In the genomic region with DNA sequence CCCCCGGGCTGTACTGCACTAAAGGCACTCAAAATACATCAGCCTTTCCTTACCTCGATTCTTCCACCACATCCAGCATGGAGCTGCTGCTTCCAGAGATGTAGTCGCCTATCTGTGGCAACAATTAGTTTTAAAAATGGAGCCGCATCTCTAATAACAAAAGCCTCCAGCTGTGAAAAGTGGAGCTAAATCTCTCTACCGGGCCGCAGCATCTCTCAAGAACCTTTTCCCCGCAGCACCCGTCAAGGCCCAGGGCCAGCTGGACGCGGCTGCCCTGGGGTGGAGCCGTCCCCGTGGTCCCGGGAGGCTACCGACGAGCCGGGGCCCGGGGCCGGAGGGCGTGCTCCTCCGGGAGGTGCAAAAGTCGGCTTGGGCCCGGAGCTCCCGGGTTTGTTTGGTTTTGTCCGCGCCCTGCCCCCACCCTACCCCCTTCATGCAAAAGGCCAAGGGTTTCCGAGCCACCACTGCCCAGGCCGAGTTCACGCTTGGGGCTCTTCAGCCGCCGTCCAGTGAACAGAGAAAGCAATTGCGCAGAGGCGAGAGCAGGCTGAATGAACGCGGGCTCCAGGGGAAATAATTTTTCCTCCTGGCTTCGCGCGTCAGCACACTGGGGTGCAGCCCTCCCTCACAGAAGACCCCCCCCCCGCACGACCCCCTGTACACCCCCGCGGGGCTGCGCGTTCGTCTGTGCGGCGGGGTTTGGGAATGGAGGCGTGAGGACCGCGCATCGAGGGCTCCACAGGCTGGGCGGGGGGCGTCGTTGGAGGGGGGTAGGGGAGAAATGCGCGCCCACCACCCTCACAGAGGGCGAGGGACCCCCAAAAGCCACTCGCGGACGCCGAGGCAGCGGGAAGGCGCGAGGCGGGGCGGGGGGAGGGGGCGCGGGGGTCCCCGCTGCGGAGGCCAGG, we compare ENCODE assay signal across 9 cellular contexts. TPM values are rescaled to one million over a fixed set of nuclear protein-coding genes. Genes with fewer than 3 reads are reported as not detected.
DNase-seq lines count a peak whose midpoint lies in the region; ATAC-seq and TF ChIP-seq lines count a peak whose summit lies in the region.
"Had no signal": no experiment of that assay in that cellular context is flagged by ENCODE, and none has a peak within 500 bp of the region (broad histone marks: within the 10 kb centered on the region; RNA-seq: fewer than 3 reads in every experiment).

No MANE protein-coding gene starts in this region.

- peaks cover 60% of the 10 kb centered on the region for H3K27me3 Mint-ChIP-seq in activated naive CD8-positive, alpha-beta T cell treated with anti-CD3 and anti-CD28 coated beads, Interleukin-2, amount 10 ng/mL, durations not matched to agents 7 days and 5 days
- peaks cover 51% of the 10 kb centered on the region for H3K27me3 Mint-ChIP-seq in activated naive CD8-positive, alpha-beta T cell treated with anti-CD3 and anti-CD28 coated beads, Interleukin-2, amount 50 U/mL, for 24 hours
- H3K27me3 Mint-ChIP-seq in memory B cell, result peaks cover 16% of the 10 kb centered on the region
- peaks cover 53% of the 10 kb centered on the region for H3K27me3 Mint-ChIP-seq in activated T-helper 17 cell treated with anti-CD3 and anti-CD28 coated beads, Interleukin-2, amount 50 U/mL, for 72 hours

- DNase-seq in activated naive CD8-positive, alpha-beta T cell treated with anti-CD3 and anti-CD28 coated beads, Interleukin-2, amount 10 ng/mL, durations not matched to agents 7 days and 5 days, result no peak
- DNase-seq in activated naive CD8-positive, alpha-beta T cell treated with anti-CD3 and anti-CD28 coated beads, Interleukin-2, amount 50 U/mL, for 24 hours, result no peak
- DNase-seq in coronary artery (ENCODE audit: low spot score), result no peak
- DNase-seq in memory B cell (ENCODE audit: low spot score in 2 of 2), result no peak
- no peak for DNase-seq in vagina (ENCODE audit: extremely low spot score in 2 of 2)
- DNase-seq in activated naive CD4-positive, alpha-beta T cell treated with anti-CD3 and anti-CD28 coated beads, Interleukin-2, amount 50 U/mL, for 72 hours (ENCODE audit: low spot score in 2 of 2), result no peak
- DNase-seq: NCI-H524 treated with DMSO at 0.1 percent for 48 hours had no signal

- H3K27ac ChIP-seq in coronary artery (peak overlapping the region; percentile 27 to 67), vagina (peak overlapping the region; percentile 82)

- ATAC-seq in activated naive CD8-positive, alpha-beta T cell treated with anti-CD3 and anti-CD28 coated beads, Interleukin-2, amount 10 ng/mL, durations not matched to agents 7 days and 5 days (ENCODE audit: low read depth), result no peak
- no peak for ATAC-seq in activated naive CD8-positive, alpha-beta T cell treated with anti-CD3 and anti-CD28 coated beads, Interleukin-2, amount 50 U/mL, for 24 hours
- ATAC-seq in memory B cell (ENCODE audit: low read depth), result no peak
- no peak for ATAC-seq in activated T-helper 17 cell treated with anti-CD3 and anti-CD28 coated beads, Interleukin-2, amount 50 U/mL, for 72 hours (replicated peaks)
- no peak for ATAC-seq in activated naive CD4-positive, alpha-beta T cell treated with anti-CD3 and anti-CD28 coated beads, Interleukin-2, amount 50 U/mL, for 72 hours
- no peak for ATAC-seq in GM21737 (IDR thresholded peaks at IDR 0.05; ENCODE audit: unreplicated experiment)

- peak overlapping the region; percentile 88 for H3K4me3 ChIP-seq in coronary artery
- peak overlapping the region; percentile 51 to 57 for H3K4me3 ChIP-seq in vagina

- peaks cover 16% of the 10 kb centered on the region for H3K4me1 ChIP-seq in vagina

- H3K4me3 Mint-ChIP-seq in activated naive CD8-positive, alpha-beta T cell treated with anti-CD3 and anti-CD28 coated beads, Interleukin-2, amount 10 ng/mL, durations not matched to agents 7 days and 5 days, result peak overlapping the region; percentile 16
- H3K4me3 Mint-ChIP-seq in activated naive CD8-positive, alpha-beta T cell treated with anti-CD3 and anti-CD28 coated beads, Interleukin-2, amount 50 U/mL, for 24 hours, result no peak overlapping the region
- peak overlapping the region; percentile 46 for H3K4me3 Mint-ChIP-seq in memory B cell
- no peak overlapping the region for H3K4me3 Mint-ChIP-seq in activated T-helper 17 cell treated with anti-CD3 and anti-CD28 coated beads, Interleukin-2, amount 50 U/mL, for 72 hours

- intact Hi-C loops in vagina (cut with DNase I), result no loop called here

- no peaks in the 10 kb centered on the region for H3K27me3 ChIP-seq in vagina

- no peaks in the 10 kb centered on the region for H3K9me3 ChIP-seq in vagina

- POLR2A ChIA-PET in activated naive CD8-positive, alpha-beta T cell treated with anti-CD3 and anti-CD28 coated beads, Interleukin-2, amount 10 ng/mL, durations not matched to agents 7 days and 5 days (lab: Charles Lee), result no interaction called here

- no peaks in the 10 kb centered on the region for H3K36me3 ChIP-seq in vagina

- TF ChIP-seq CTCF in coronary artery (IDR thresholded peaks at IDR 0.05) (no peak), vagina (IDR thresholded peaks at IDR 0.05) (no peak)

- no peak overlapping the region for H3K27ac Mint-ChIP-seq in activated naive CD8-positive, alpha-beta T cell treated with anti-CD3 and anti-CD28 coated beads, Interleukin-2, amount 10 ng/mL, durations not matched to agents 7 days and 5 days
- H3K27ac Mint-ChIP-seq in activated naive CD8-positive, alpha-beta T cell treated with anti-CD3 and anti-CD28 coated beads, Interleukin-2, amount 50 U/mL, for 24 hours, result no peak overlapping the region
- no peak overlapping the region for H3K27ac Mint-ChIP-seq in memory B cell
- H3K27ac Mint-ChIP-seq in activated T-helper 17 cell treated with anti-CD3 and anti-CD28 coated beads, Interleukin-2, amount 50 U/mL, for 72 hours, result no peak overlapping the region
- no peak overlapping the region for H3K27ac Mint-ChIP-seq in activated naive CD4-positive, alpha-beta T cell treated with anti-CD3 and anti-CD28 coated beads, Interleukin-2, amount 50 U/mL, for 72 hours

- no peaks in the 10 kb centered on the region for H3K36me3 Mint-ChIP-seq in activated naive CD8-positive, alpha-beta T cell treated with anti-CD3 and anti-CD28 coated beads, Interleukin-2, amount 10 ng/mL, durations not matched to agents 7 days and 5 days
- no peaks in the 10 kb centered on the region for H3K36me3 Mint-ChIP-seq in activated naive CD8-positive, alpha-beta T cell treated with anti-CD3 and anti-CD28 coated beads, Interleukin-2, amount 50 U/mL, for 24 hours (ENCODE audit: low read depth)
- H3K36me3 Mint-ChIP-seq in memory B cell, result no peaks in the 10 kb centered on the region
- no peaks in the 10 kb centered on the region for H3K36me3 Mint-ChIP-seq in activated T-helper 17 cell treated with anti-CD3 and anti-CD28 coated beads, Interleukin-2, amount 50 U/mL, for 72 hours (ENCODE audit: low read depth)
- H3K36me3 Mint-ChIP-seq in activated naive CD4-positive, alpha-beta T cell treated with anti-CD3 and anti-CD28 coated beads, Interleukin-2, amount 50 U/mL, for 72 hours, result peaks cover 0 to 7% of the 10 kb centered on the region in 2 donors

- no peaks in the 10 kb centered on the region for H3K9me3 Mint-ChIP-seq in activated naive CD8-positive, alpha-beta T cell treated with anti-CD3 and anti-CD28 coated beads, Interleukin-2, amount 10 ng/mL, durations not matched to agents 7 days and 5 days
- H3K9me3 Mint-ChIP-seq in activated naive CD8-positive, alpha-beta T cell treated with anti-CD3 and anti-CD28 coated beads, Interleukin-2, amount 50 U/mL, for 24 hours, result no peaks in the 10 kb centered on the region
- H3K9me3 Mint-ChIP-seq in memory B cell, result no peaks in the 10 kb centered on the region
- H3K9me3 Mint-ChIP-seq in activated T-helper 17 cell treated with anti-CD3 and anti-CD28 coated beads, Interleukin-2, amount 50 U/mL, for 72 hours, result no peaks in the 10 kb centered on the region
- no peaks in the 10 kb centered on the region for H3K9me3 Mint-ChIP-seq in activated naive CD4-positive, alpha-beta T cell treated with anti-CD3 and anti-CD28 coated beads, Interleukin-2, amount 50 U/mL, for 72 hours

- no peak for TF ChIP-seq POLR2A in vagina (IDR thresholded peaks at IDR 0.05)

- peaks cover 4% of the 10 kb centered on the region for H3K4me1 Mint-ChIP-seq in activated naive CD8-positive, alpha-beta T cell treated with anti-CD3 and anti-CD28 coated beads, Interleukin-2, amount 10 ng/mL, durations not matched to agents 7 days and 5 days
- peaks cover 3% of the 10 kb centered on the region for H3K4me1 Mint-ChIP-seq in activated naive CD8-positive, alpha-beta T cell treated with anti-CD3 and anti-CD28 coated beads, Interleukin-2, amount 50 U/mL, for 24 hours
- no peaks in the 10 kb centered on the region for H3K4me1 Mint-ChIP-seq in memory B cell
- H3K4me1 Mint-ChIP-seq in activated T-helper 17 cell treated with anti-CD3 and anti-CD28 coated beads, Interleukin-2, amount 50 U/mL, for 72 hours, result no peaks in the 10 kb centered on the region

RNA-seq across cellular contexts. Expression of gene GREB1L, which starts 0.6 kb away (rescaled TPM):
- total RNA-seq in activated naive CD8-positive, alpha-beta T cell treated with anti-CD3 and anti-CD28 coated beads, Interleukin-2, amount 10 ng/mL, durations not matched to agents 7 days and 5 days, result not detected
- total RNA-seq in vagina, result 0.98 TPM
- total RNA-seq in activated T-helper 17 cell treated with anti-CD3 and anti-CD28 coated beads, Interleukin-2, amount 50 U/mL, for 72 hours, result not detected
- not detected for total RNA-seq in activated naive CD4-positive, alpha-beta T cell treated with anti-CD3 and anti-CD28 coated beads, Interleukin-2, amount 50 U/mL, for 72 hours

Comparison
In these comparisons a context has a peak if more than half of its experiments do, and no peak if none do; other contexts are left out.
1. H3K4me3 Mint-ChIP-seq: peak in activated naive CD8-positive, alpha-beta T cell treated with anti-CD3 and anti-CD28 coated beads, Interleukin-2, amount 10 ng/mL, durations not matched to agents 7 days and 5 days (single experiment) and memory B cell (single experiment); none in activated naive CD8-positive, alpha-beta T cell treated with anti-CD3 and anti-CD28 coated beads, Interleukin-2, amount 50 U/mL, for 24 hours (single experiment) and activated T-helper 17 cell treated with anti-CD3 and anti-CD28 coated beads, Interleukin-2, amount 50 U/mL, for 72 hours (single experiment).